ENCODE assay signal across 14 cellular contexts in the genomic region with DNA sequence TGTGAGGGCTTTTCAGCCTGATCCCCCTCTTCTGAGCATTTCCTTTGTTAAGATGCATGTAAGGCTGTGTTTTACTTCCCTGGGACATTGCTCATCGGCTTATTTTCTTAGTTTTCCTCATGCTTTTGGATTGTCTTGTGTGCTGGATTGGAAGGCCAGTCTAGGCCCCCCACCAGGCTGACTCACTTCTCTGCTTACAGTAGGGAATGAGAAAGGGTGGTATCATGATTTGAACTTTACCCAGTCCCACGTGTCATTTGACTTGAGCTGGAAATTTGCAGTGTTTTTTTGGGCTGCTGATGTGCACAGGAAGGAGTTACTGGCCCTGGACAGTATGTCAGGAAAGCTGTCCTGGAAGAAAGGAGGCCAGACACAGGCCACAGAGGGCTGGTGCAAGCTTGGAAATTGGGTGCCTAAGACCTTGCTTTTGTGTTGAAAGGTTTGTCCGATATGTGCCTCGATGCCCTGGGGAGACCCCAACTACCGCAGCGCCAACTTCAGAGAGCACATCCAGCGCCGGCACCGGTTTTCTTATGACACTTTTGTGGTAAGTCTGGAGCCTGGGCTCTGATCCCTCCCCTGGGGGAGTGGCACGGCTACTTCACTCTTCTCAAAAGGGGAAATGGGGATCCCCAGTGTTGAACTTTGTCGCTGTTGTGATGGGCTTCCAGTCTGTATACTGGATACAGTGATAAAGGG. TPM values are rescaled to one million over a fixed set of nuclear protein-coding genes. Genes with fewer than 3 reads are reported as not detected.
DNase-seq lines count a peak whose midpoint lies in the region; TF ChIP-seq lines count a peak whose summit lies in the region.
"Had no signal": no experiment of that assay in that cellular context is flagged by ENCODE, and none has a peak within 500 bp of the region (broad histone marks: within the 10 kb centered on the region; RNA-seq: fewer than 3 reads in every experiment).

No MANE protein-coding gene starts in this region.

- DNase-seq in CD14-positive monocyte (ENCODE audit: low spot score): no peak
- DNase-seq in Karpas-422: peak; percentile 32
- peak; percentile 97 for DNase-seq in astrocyte of the spinal cord (ENCODE audit: low read depth, low spot score)
- peak; percentile 43 for DNase-seq in myocyte (ENCODE audit: low read depth)
- DNase-seq in Kasumi-1 (lab: John Stamatoyannopoulos, UW): no peak
- DNase-seq in NK-92 (lab: John Stamatoyannopoulos, UW; ENCODE audit: unreplicated experiment): no peak
- DNase-seq in SKM-1 treated with dmso at 0.1 percent for 144 hours (lab: John Stamatoyannopoulos, UW; ENCODE audit: unreplicated experiment): no peak
- no peak for DNase-seq in neuronal stem cell (ENCODE audit: low spot score)
- DNase-seq: colonic mucosa; DMS79 treated with DMSO at 0.1 percent for 48 hours; RPMI8226; stimulated activated naive CD4-positive, alpha-beta T cell had no signal

- H3K4me3 Mint-ChIP-seq in CD14-positive monocyte: no peak overlapping the region
- H3K4me3 Mint-ChIP-seq: neural progenitor cell had no signal

- no peaks in the 10 kb centered on the region for H4K20me1 ChIP-seq in Karpas-422 (ENCODE audit: insufficient read depth, low read depth, low read length)

- no peak overlapping the region for H2BK15ac ChIP-seq in neuronal stem cell (ENCODE audit: low read length)

- H3K9me2 ChIP-seq in Karpas-422 (replicated peaks; ENCODE audit: insufficient read depth, low read length): no peaks in the 10 kb centered on the region

- TF ChIP-seq CTCF in CD14-positive monocyte (IDR thresholded peaks at IDR 0.05): no peak
- no peak for TF ChIP-seq CTCF in astrocyte of the spinal cord (IDR thresholded peaks at IDR 0.05; ENCODE audit: low read depth, low read length)

- no peak overlapping the region for H3K18ac ChIP-seq in neuronal stem cell (ENCODE audit: low read length)

- H3K79me2 ChIP-seq in Karpas-422 (ENCODE audit: low read length): peaks cover 15% of the 10 kb centered on the region

- H3K23ac ChIP-seq in neuronal stem cell (ENCODE audit: low read depth, low read length, poor library complexity): no peak overlapping the region

- H4K91ac ChIP-seq in neuronal stem cell (ENCODE audit: low read depth, low read length, poor library complexity): no peak overlapping the region

- peaks cover 77 to 95% of the 10 kb centered on the region in 2 donors for H3K36me3 Mint-ChIP-seq in CD14-positive monocyte

- H3K4me1 ChIP-seq in Karpas-422 (ENCODE audit: low read length): no peaks in the 10 kb centered on the region
- no peaks in the 10 kb centered on the region for H3K4me1 ChIP-seq in neuronal stem cell (ENCODE audit: control insufficient read depth in 2 of 2, insufficient read depth in 1 of 2, low read depth in 1 of 2, low read length in 2 of 2)
- H3K4me1 ChIP-seq: colonic mucosa, neural progenitor cell had no signal

- no peak overlapping the region for H3K9ac ChIP-seq in Karpas-422 (ENCODE audit: low read length)
- no peak overlapping the region for H3K9ac ChIP-seq in neuronal stem cell (ENCODE audit: low read depth, low read length, poor library complexity)
- H3K9ac ChIP-seq: neural progenitor cell had no signal

- no peak overlapping the region for H2AK5ac ChIP-seq in neuronal stem cell (ENCODE audit: low read depth, low read length)

- no peak overlapping the region for H3K14ac ChIP-seq in neuronal stem cell (ENCODE audit: low read length)

- H2BK5ac ChIP-seq in neuronal stem cell (ENCODE audit: low read length): no peak overlapping the region

- H3K9me3 ChIP-seq in Karpas-422 (ENCODE audit: low read length) (no peaks in the 10 kb centered on the region), neuronal stem cell (replicated peaks in 1 of 2; ENCODE audit: control insufficient read depth in 2 of 2, insufficient read depth in 1 of 2, low read depth in 1 of 2, low read length in 2 of 2) (no peaks in the 10 kb centered on the region)
- H3K9me3 ChIP-seq: colonic mucosa, gastroesophageal sphincter had no signal

- H2AFZ ChIP-seq in Karpas-422 (ENCODE audit: low read length) (no peak overlapping the region), neuronal stem cell (ENCODE audit: low read length) (no peak overlapping the region)
- H2AFZ ChIP-seq: neural progenitor cell had no signal

- no peaks in the 10 kb centered on the region for H3K9me3 Mint-ChIP-seq in CD14-positive monocyte
- H3K9me3 Mint-ChIP-seq: neural progenitor cell had no signal

- no peaks in the 10 kb centered on the region for H3K4me1 Mint-ChIP-seq in CD14-positive monocyte
- H3K4me1 Mint-ChIP-seq: neural progenitor cell had no signal

- in situ Hi-C loops in astrocyte of the spinal cord (cut with HindIII; ENCODE audit: low sequenced_read_pairs): no loop called here

- no peaks in the 10 kb centered on the region for H3K79me1 ChIP-seq in neuronal stem cell (ENCODE audit: low read depth, low read length)

- no peak overlapping the region for H3K4ac ChIP-seq in neuronal stem cell (ENCODE audit: low read length)

- no peak overlapping the region for H4K8ac ChIP-seq in neuronal stem cell (ENCODE audit: low read depth, low read length)

- no peak overlapping the region for H3K4me2 ChIP-seq in Karpas-422 (ENCODE audit: low read depth, low read length, poor library complexity, severe bottlenecking)
- H3K4me2 ChIP-seq in neuronal stem cell (ENCODE audit: insufficient read depth, low read length, poor library complexity, severe bottlenecking): no peak overlapping the region
- H3K4me2 ChIP-seq: neural progenitor cell had no signal

- intact Hi-C loops in CD14-positive monocyte (cut with micrococcal nuclease): no loop called here

- no peaks in the 10 kb centered on the region for H3K27me3 Mint-ChIP-seq in CD14-positive monocyte (ENCODE audit: low read depth in 3 of 3)

- H2BK120ac ChIP-seq in neuronal stem cell (ENCODE audit: low read depth, low read length): no peak overlapping the region

- peaks cover 47% of the 10 kb centered on the region for H3K36me3 ChIP-seq in Karpas-422 (ENCODE audit: insufficient read depth, low read length)
- peaks cover 38 to 93% of the 10 kb centered on the region in 2 donors for H3K36me3 ChIP-seq in neuronal stem cell (replicated peaks in 1 of 2; ENCODE audit: control insufficient read depth in 2 of 2, insufficient read depth in 2 of 2, low read length in 2 of 2)

- no CpG with 5 or more reads among the region's 11 CpGs for WGBS in neuronal stem cell (ENCODE audit: extremely low coverage in 2 of 2, insufficient read length in 2 of 2, insufficient replicate concordance in 1 of 2), 2 donors

- peak overlapping the region in 4 of 7 donors; percentile 9 to 67 (median 26) for H3K27ac Mint-ChIP-seq in CD14-positive monocyte
- H3K27ac Mint-ChIP-seq: neural progenitor cell had no signal

- H3K27ac ChIP-seq in Karpas-422 (ENCODE audit: low read length): no peak overlapping the region
- no peak overlapping the region for H3K27ac ChIP-seq in neuronal stem cell (replicated peaks; ENCODE audit: low read length)
- H3K27ac ChIP-seq: colonic mucosa, gastroesophageal sphincter, neural progenitor cell had no signal

- no peak overlapping the region for H2BK12ac ChIP-seq in neuronal stem cell (ENCODE audit: low read length)

- no peaks in the 10 kb centered on the region for H3K27me3 ChIP-seq in Karpas-422 (ENCODE audit: low read length)
- no peaks in the 10 kb centered on the region for H3K27me3 ChIP-seq in neuronal stem cell (ENCODE audit: control insufficient read depth in 3 of 3, insufficient read depth in 3 of 3, low read depth in 1 of 3, low read length in 3 of 3)
- H3K27me3 ChIP-seq: colonic mucosa, gastroesophageal sphincter, neural progenitor cell had no signal

- no peak overlapping the region for H3K4me3 ChIP-seq in Karpas-422 (ENCODE audit: low read length)
- no peak overlapping the region for H3K4me3 ChIP-seq in astrocyte of the spinal cord (ENCODE audit: low read depth, low read length)
- no peak overlapping the region for H3K4me3 ChIP-seq in neuronal stem cell (ENCODE audit: low read length in 2 of 2)
- H3K4me3 ChIP-seq: colonic mucosa, gastroesophageal sphincter, neural progenitor cell had no signal

RNA-seq across cellular contexts. Expression of gene RNF114, which starts 12.8 kb away (rescaled TPM):
- 100 to 1,000 TPM; 146 to 164 TPM for polyA plus RNA-seq in CD14-positive monocyte
- total RNA-seq in Karpas-422 (2014; rRNA removed; shearing (Covaris generic); ENCODE audit: low replicate concordance): 34.2 and 38.1 TPM in 2 replicates
- total RNA-seq in myocyte: 87.9 and 107 TPM in 2 replicates
- polyA plus RNA-seq in myocyte (2012): 43.9 TPM
- 37.2 TPM for polyA plus RNA-seq in neuronal stem cell (2013, experiment 1 of 2)
- 37.0 TPM for polyA plus RNA-seq in neuronal stem cell (2013, experiment 2 of 2)

RNA-seq across cellular contexts. Expression of gene SPATA2, which starts 33.6 kb away (rescaled TPM):
- 1 to 10 TPM; 1.9 to 3.9 TPM for polyA plus RNA-seq in CD14-positive monocyte
- total RNA-seq in Karpas-422 (2014; rRNA removed; shearing (Covaris generic); ENCODE audit: low replicate concordance): 3.1 and 3.5 TPM in 2 replicates
- 4.1 and 4.8 TPM in 2 replicates for total RNA-seq in myocyte
- polyA plus RNA-seq in myocyte (2012): 5.5 TPM
- polyA plus RNA-seq in neuronal stem cell (2013, experiment 1 of 2): 9.3 TPM
- polyA plus RNA-seq in neuronal stem cell (2013, experiment 2 of 2): 9.3 TPM

RNA-seq across cellular contexts. Expression of gene SNAI1, which starts 33.8 kb away (rescaled TPM):
- 1 to 10 TPM; 2.4 to 2.6 TPM for polyA plus RNA-seq in CD14-positive monocyte
- total RNA-seq in Karpas-422 (2014; rRNA removed; shearing (Covaris generic); ENCODE audit: low replicate concordance): 0.22 TPM in 1 of 2 replicates, not detected in the other
- total RNA-seq in myocyte: 0.72 and 1.8 TPM in 2 replicates
- polyA plus RNA-seq in myocyte (2012): 0.28 TPM
- 3.5 TPM for polyA plus RNA-seq in neuronal stem cell (2013, experiment 1 of 2)
- 3.7 TPM for polyA plus RNA-seq in neuronal stem cell (2013, experiment 2 of 2)

Comparison
In these comparisons a context has a peak if more than half of its experiments do, and no peak if none do; other contexts are left out.
1. DNase-seq: peak in Karpas-422 (single experiment), astrocyte of the spinal cord (single experiment) and myocyte (single experiment); none in CD14-positive monocyte (single experiment), Kasumi-1 (0 of 2), NK-92 (single experiment), SKM-1 treated with dmso at 0.1 percent for 144 hours (single experiment) and neuronal stem cell (single experiment).